ENCODE assay signal across 10 cellular contexts in genomic region chr19:48644355-48644754, GRCh38. TPM values are rescaled to one million over a fixed set of nuclear protein-coding genes. Genes with fewer than 3 reads are reported as not detected.
A peak's percentile ranks its signal among the peaks of the same experiment; 100 is the strongest.
DNase-seq lines count a peak whose midpoint lies in the region; ATAC-seq and TF ChIP-seq lines count a peak whose summit lies in the region.
"Had no signal": no experiment of that assay in that cellular context is flagged by ENCODE, and none has a peak within 500 bp of the region (broad histone marks: within the 10 kb centered on the region; RNA-seq: fewer than 3 reads in every experiment).

No MANE protein-coding gene starts in this region.

- 77% methylated on average over 2 of the region's 4 CpGs for WGBS in HUES64
- 73 to 83% (median 76%) methylated on average over 4 of the region's 4 CpGs for WGBS in psoas muscle, 3 donors

- H3K9ac ChIP-seq in HUES64 (ENCODE audit: low read depth, low read length), result 0 out of 2 replicates have a peak overlapping the region, but pooled peaks have one; percentile 14

- intact Hi-C loops in psoas muscle (cut with DNase I), result no loop called here

- no peak for TF ChIP-seq CTCF in choroid plexus epithelial cell (conservative IDR thresholded peaks at IDR 0.05; ENCODE audit: low read depth, low read length)
- no peak for TF ChIP-seq CTCF in psoas muscle (IDR thresholded peaks at IDR 0.05)

- peak overlapping the region; percentile 67 for H3K4me3 ChIP-seq in HUES64 (ENCODE audit: low read length)
- H3K4me3 ChIP-seq in choroid plexus epithelial cell (ENCODE audit: low read depth, low read length), result peak overlapping the region; percentile 62
- H3K4me3 ChIP-seq in psoas muscle, result peak overlapping the region; percentile 71
- H3K4me3 ChIP-seq: SJSA1 had no signal

- DNase-seq in choroid plexus epithelial cell (ENCODE audit: low read depth) (no peak), psoas muscle (no peak), HPDE6-E6E7 (ENCODE audit: extremely low spot score) (no peak), HuH-7.5 (ENCODE audit: low spot score) (no peak), SHP77 (lab: John Stamatoyannopoulos, UW) (no peak)

- no peaks in the 10 kb centered on the region for H3K36me3 ChIP-seq in HUES64 (ENCODE audit: insufficient read depth, low read length)
- no peaks in the 10 kb centered on the region for H3K36me3 ChIP-seq in psoas muscle (ENCODE audit: insufficient read depth in 1 of 2, low read depth in 1 of 2)
- H3K36me3 ChIP-seq: pancreas, SJSA1 had no signal

- no peak for ATAC-seq in psoas muscle

- H3K4me1 ChIP-seq in HUES64 (ENCODE audit: insufficient read depth, low read length) (peaks cover 11% of the 10 kb centered on the region; the same call in 1 of the 2 replicates), psoas muscle (peaks cover 18% of the 10 kb centered on the region)

- H3K9me3 ChIP-seq in HUES64 (ENCODE audit: insufficient read depth, low read depth, low read length), result no peaks in the 10 kb centered on the region
- H3K9me3 ChIP-seq in psoas muscle, result no peaks in the 10 kb centered on the region
- H3K9me3 ChIP-seq: pancreas, SJSA1 had no signal

- H3K27ac ChIP-seq in HUES64 (ENCODE audit: low read depth, low read length) (peak overlapping the region; percentile 96; the same call in 1 of the 2 replicates), psoas muscle (no peak overlapping the region)
- H3K27ac ChIP-seq: SJSA1 had no signal

- no peaks in the 10 kb centered on the region for H3K27me3 ChIP-seq in HUES64 (ENCODE audit: insufficient read depth, low read length)
- H3K27me3 ChIP-seq in psoas muscle (ENCODE audit: insufficient read depth in 3 of 3, low read length in 2 of 3), result no peaks in the 10 kb centered on the region
- H3K27me3 ChIP-seq: pancreas had no signal

RNA-seq across cellular contexts. Expression of gene CA11, which starts 1.6 kb away (rescaled TPM):
- 61.6 TPM for polyA plus RNA-seq in HUES64 (2013, experiment 1 of 2)
- polyA plus RNA-seq in HUES64 (2013, experiment 2 of 2), result 56.1 TPM
- 1 to 10 TPM; 4.1 to 8.8 (median 6.4) TPM for total RNA-seq in psoas muscle
- polyA plus RNA-seq in psoas muscle, result 10 to 100 TPM in 1 of 3 donors, 1 to 10 TPM in 2; 2.3 to 10.6 (median 9.2) TPM
- total RNA-seq: SJSA1 had no signal

RNA-seq across cellular contexts. Expression of gene DBP, which starts 7.2 kb away (rescaled TPM):
- polyA plus RNA-seq in HUES64 (2013, experiment 1 of 2), result 5.3 TPM
- 5.3 TPM for polyA plus RNA-seq in HUES64 (2013, experiment 2 of 2)
- total RNA-seq in psoas muscle, result 10 to 100 TPM in 1 of 4 donors, 1 to 10 TPM in 3; 3.6 to 14.5 (median 6.5) TPM
- 1 to 10 TPM; 2.8 to 7.0 (median 3.2) TPM for polyA plus RNA-seq in psoas muscle

RNA-seq across cellular contexts. Expression of gene SPHK2, which starts 25.0 kb away (rescaled TPM):
- 34.3 TPM for polyA plus RNA-seq in HUES64 (2013, experiment 1 of 2)
- 32.1 TPM for polyA plus RNA-seq in HUES64 (2013, experiment 2 of 2)
- 10 to 100 TPM in 2 of 4 donors, 1 to 10 TPM in 2; 4.1 to 12.8 (median 8.8) TPM for total RNA-seq in psoas muscle
- polyA plus RNA-seq in psoas muscle, result 1 to 10 TPM; 3.3 to 7.4 (median 4.8) TPM

RNA-seq across cellular contexts. Expression of gene RPL18, which starts 25.4 kb away (rescaled TPM):
- 1,104 TPM for polyA plus RNA-seq in HUES64 (2013, experiment 1 of 2)
- 1,173 TPM for polyA plus RNA-seq in HUES64 (2013, experiment 2 of 2)
- 100 to 1,000 TPM; 506 to 730 (median 645) TPM for total RNA-seq in psoas muscle
- 1,000 to 10,000 TPM; 1,096 to 1,745 (median 1,373) TPM for polyA plus RNA-seq in psoas muscle

RNA-seq across cellular contexts. Expression of gene NTN5, which starts 28.5 kb away (rescaled TPM):
- 0.10 TPM for polyA plus RNA-seq in HUES64 (2013, experiment 1 of 2)
- polyA plus RNA-seq in HUES64 (2013, experiment 2 of 2), result 0.44 TPM
- under 1 TPM in 1 of 4 donors, not detected in 3; 0.21 TPM for total RNA-seq in psoas muscle
- polyA plus RNA-seq in psoas muscle, result under 1 TPM in 1 of 3 donors, not detected in 2; 0.04 TPM
- total RNA-seq: cardiac septum, HT1080, SJSA1 had no signal
